24 cellular contexts compared by ENCODE assay signal in genomic region chr2:168482952-168483831, GRCh38. TPM values are rescaled to one million over a fixed set of nuclear protein-coding genes. Genes with fewer than 3 reads are reported as not detected.
A peak's percentile ranks its signal among the peaks of the same experiment; 100 is the strongest.
DNase-seq lines count a peak whose midpoint lies in the region; ATAC-seq, FAIRE-seq and TF ChIP-seq lines count a peak whose summit lies in the region.
"Had no signal": no experiment of that assay in that cellular context is flagged by ENCODE, and none has a peak within 500 bp of the region (broad histone marks: within the 10 kb centered on the region; RNA-seq: fewer than 3 reads in every experiment).

No MANE protein-coding gene starts in this region.

- H3K9me1 ChIP-seq in K562 (ENCODE audit: control insufficient read depth, insufficient read depth, low read length): no peaks in the 10 kb centered on the region

- H3K9me3 ChIP-seq in K562 (replicated peaks; ENCODE audit: control insufficient read depth, insufficient read depth, low read depth, low read length) (no peaks in the 10 kb centered on the region), uterus (no peaks in the 10 kb centered on the region)
- H3K9me3 ChIP-seq: HAP-1, SJSA1 had no signal

- 39% methylated on average over 9 of the region's 9 CpGs for WGBS in K562 (ENCODE audit: insufficient coverage, low coverage, missing lambda C conversion rate)

- CTCF ChIA-PET in K562 (lab: Yijun Ruan, JAX; ENCODE audit: low intra/inter-chr PET ratio): no interaction called here

- H3K9me3 Mint-ChIP-seq in nephron: peaks cover 6% of the 10 kb centered on the region

- peaks cover 19% of the 10 kb centered on the region for H3K4me1 Mint-ChIP-seq in nephron

- in situ Hi-C loops in K562 (cut with MboI): no loop called here

- H3K4me2 ChIP-seq in K562 (ENCODE audit: insufficient read depth, low read length): no peak overlapping the region
- H3K4me2 ChIP-seq: BLaER1, GM23338, KMS-11 had no signal

- FAIRE-seq in K562 (lab: Jason Lieb, UNC): no peak
- FAIRE-seq: HTR-8/SVneo had no signal

- H3K9ac ChIP-seq in K562 (ENCODE audit: insufficient read depth in 1 of 2, low read depth in 2 of 2, low read length in 2 of 2): no peak overlapping the region
- H3K9ac ChIP-seq: BLaER1, KMS-11 had no signal

- H3K27me3 Mint-ChIP-seq in nephron (ENCODE audit: low read depth): no peaks in the 10 kb centered on the region
- H3K27me3 Mint-ChIP-seq: CD4-positive, alpha-beta T cell had no signal

- no peak overlapping the region for H3K4me3 ChIP-seq in K562
- no peak overlapping the region for H3K4me3 ChIP-seq in uterus
- H3K4me3 ChIP-seq: BLaER1, GM23338, HAP-1, SJSA1 had no signal

- TF ChIP-seq POLR2A in K562 (conservative IDR thresholded peaks at IDR 0.05) (no peak), uterus (IDR thresholded peaks at IDR 0.05) (no peak)

- no peak for DNase-seq in left ventricle myocardium superior
- no peak for DNase-seq in left cardiac atrium
- DNase-seq in K562 (ENCODE audit: extremely low read depth in 1 of 4, low spot score in 3 of 4): no peak
- DNase-seq in uterus: no peak
- no peak for DNase-seq in hepatic stellate cell (ENCODE audit: low spot score)
- DNase-seq: Caco-2; CD4-positive, alpha-beta T cell; DMS153; NCI-H1092 treated with DMSO at 0.1 percent for 48 hours; NCI-H1436 treated with DMSO at 0.1 percent for 48 hours; NCI-H1930; NCI-H226; NCI-H510A treated with DMSO at 0.1 percent for 48 hours; NCI-H774 had no signal

- BruUV-seq in K562 (replicated peaks; lab: Mats Ljungman, UMichigan): no TSS peak

- H3K27ac ChIP-seq in K562 (ENCODE audit: extremely low read depth, low read depth, low read length) (no peak overlapping the region), uterus (peak overlapping the region; percentile 20 to 30)
- H3K27ac ChIP-seq: BLaER1, KMS-11, SJSA1 had no signal

- H3K27me3 ChIP-seq in K562 (ENCODE audit: control insufficient read depth in 2 of 2, insufficient read depth in 2 of 2, low read length in 2 of 2): no peaks in the 10 kb centered on the region
- H3K27me3 ChIP-seq in uterus: no peaks in the 10 kb centered on the region
- H3K27me3 ChIP-seq: BLaER1, SJSA1 had no signal

- H2AFZ ChIP-seq in K562 (ENCODE audit: low read depth, low read length): no peak overlapping the region
- H2AFZ ChIP-seq: GM23338 had no signal

- no peak for TF ChIP-seq EP300 in K562 (IDR thresholded peaks at IDR 0.05; ENCODE audit: low read length)

- peaks cover 7% of the 10 kb centered on the region for H3K36me3 Mint-ChIP-seq in nephron (ENCODE audit: low read depth)

- POLR2A ChIA-PET in K562 (lab: Yijun Ruan, JAX): interaction anchor here (0.8 to 4.1 kb wide), 5 partner anchors 8 to 127 kb away, joined by 3 to 22 read pairs (median 5); no protein-coding TSS in a partner anchor

- H3K79me2 ChIP-seq in K562 (ENCODE audit: control insufficient read depth, insufficient read depth, low read length): peaks cover 4% of the 10 kb centered on the region; the same call in 1 of the 3 replicates

- peak overlapping the region in 2 of 3 experiments; percentile 23 to 24 for H3K27ac Mint-ChIP-seq in nephron
- H3K27ac Mint-ChIP-seq: CD4-positive, alpha-beta T cell; GM23338 had no signal

- H4K20me1 ChIP-seq in K562 (replicated peaks; ENCODE audit: control insufficient read depth, insufficient read depth, low read length): no peaks in the 10 kb centered on the region

- H3K36me3 ChIP-seq in K562 (ENCODE audit: control insufficient read depth, insufficient read depth, low read length) (no peaks in the 10 kb centered on the region), uterus (no peaks in the 10 kb centered on the region)
- H3K36me3 ChIP-seq: HAP-1, SJSA1 had no signal

- H3K4me3 Mint-ChIP-seq in nephron: no peak overlapping the region
- H3K4me3 Mint-ChIP-seq: CD4-positive, alpha-beta T cell; GM23338 had no signal

- TF ChIP-seq CTCF in K562 (IDR thresholded peaks at IDR 0.05 in 2 of 3, conservative IDR thresholded peaks at IDR 0.05 in 1 of 3; ENCODE audit: insufficient read depth in 2 of 3, low read depth in 1 of 3, low read length in 3 of 3) (no peak), nephron (IDR thresholded peaks at IDR 0.05; ENCODE audit: unreplicated experiment in 3 of 3) (no peak), uterus (IDR thresholded peaks at IDR 0.05) (no peak)

- H3K4me1 ChIP-seq in K562 (replicated peaks in 1 of 2; ENCODE audit: control insufficient read depth in 2 of 2, insufficient read depth in 2 of 2, low read length in 2 of 2) (peaks cover 0 to 9% of the 10 kb centered on the region in 2 experiments; a peak in 2 of 5 replicates), uterus (no peaks in the 10 kb centered on the region)
- H3K4me1 ChIP-seq: SJSA1 had no signal

- intact Hi-C loops in left ventricle myocardium superior (cut with micrococcal nuclease) (no loop called here), left cardiac atrium (cut with DNase I) (no loop called here), K562 (cut with micrococcal nuclease) (no loop called here), uterus (cut with DNase I; ENCODE audit: low total_unique reads) (no loop called here)

- ATAC-seq in left ventricle myocardium superior (peak; percentile 44), left cardiac atrium (no peak), K562 (no peak), HG03442 (IDR thresholded peaks at IDR 0.05; ENCODE audit: unreplicated experiment) (no peak)
- no peak for ATAC-seq in activated CD4-positive, CD25-positive, alpha-beta regulatory T cell treated with anti-CD3 and anti-CD28 coated beads, Interleukin-2, amount 50 U/mL, for 24 hours
- ATAC-seq: GM23338, Panc1 had no signal

- TF ChIP-seq RAD21 in K562 (CRISPR knock-in tag; conservative IDR thresholded peaks at IDR 0.05 in 1 of 2, IDR thresholded peaks at IDR 0.05 in 1 of 2): no peak

TF ChIP-seq in K562, 482 proteins besides CTCF, POLR2A, EP300 and RAD21 (continues in another document):
- TF ChIP-seq, protein P1, sequence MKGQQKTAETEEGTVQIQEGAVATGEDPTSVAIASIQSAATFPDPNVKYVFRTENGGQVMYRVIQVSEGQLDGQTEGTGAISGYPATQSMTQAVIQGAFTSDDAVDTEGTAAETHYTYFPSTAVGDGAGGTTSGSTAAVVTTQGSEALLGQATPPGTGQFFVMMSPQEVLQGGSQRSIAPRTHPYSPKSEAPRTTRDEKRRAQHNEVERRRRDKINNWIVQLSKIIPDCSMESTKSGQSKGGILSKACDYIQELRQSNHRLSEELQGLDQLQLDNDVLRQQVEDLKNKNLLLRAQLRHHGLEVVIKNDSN (CRISPR knock-in tag; IDR thresholded peaks at IDR 0.05): no peak

RNA-seq across cellular contexts. Expression of gene CERS6, which starts 27.1 kb away (rescaled TPM):
- total RNA-seq in left ventricle myocardium superior (71.7 TPM), left cardiac atrium (10 to 100 TPM; 44.7 to 47.0 TPM), K562 (2014; rRNA removed) (11.4 and 12.1 TPM in 2 replicates), K562 (2014; rRNA removed; fragmentation: Illumina TruSeq; extraction: Trizol) (13.6 and 14.5 TPM in 2 replicates), K562 (2015; rRNA removed; fragmentation: Illumina TruSeq; extraction: Trizol) (12.4 and 12.8 TPM in 2 replicates), K562 (2021) (11.5 and 11.8 TPM in 2 replicates), uterus (10 to 100 TPM; 20.0 to 47.2 (median 26.6) TPM)
- 2.8 and 5.7 TPM in 2 replicates for total RNA-seq in K562 (2011; cell fraction: chromatin; rRNA removed; ENCODE audit: low replicate concordance)
- 2.3 and 2.9 TPM in 2 replicates for total RNA-seq in K562 (2011; cell fraction: nucleolus; rRNA removed)
- 4.5 and 7.3 TPM in 2 replicates for total RNA-seq in K562 (2011; cell fraction: nucleoplasm; rRNA removed)
- polyA plus RNA-seq in K562 (2011; rRNA removed) (1.9 and 6.8 TPM in 2 replicates), K562 (2014; fragmentation: Illumina TruSeq; extraction: Trizol) (10.9 and 13.4 TPM in 2 replicates), K562 (2014; fragmentation: Nextera tagmentation; extraction: Ambion mirVana) (1 to 10 TPM; 1.6 to 2.3 TPM), K562 (2014; rRNA removed) (6.0 and 6.5 TPM in 2 replicates)
- 0.61 and 4.4 TPM in 2 replicates for polyA plus RNA-seq in K562 (2011; cell fraction: cytosol; rRNA removed)
- polyA plus RNA-seq in K562 (2011; cell fraction: nucleus; rRNA removed): 1.4 and 5.3 TPM in 2 replicates
- 7.8 and 8.4 TPM in 2 replicates for polyA plus RNA-seq in K562 (2012)
- polyA minus RNA-seq in K562 (2011; rRNA and poly(A)+ RNA removed): 4.6 and 16.3 TPM in 2 replicates
- polyA minus RNA-seq in K562 (2011; cell fraction: cytosol; rRNA and poly(A)+ RNA removed): 2.9 and 8.6 TPM in 2 replicates
- polyA minus RNA-seq in K562 (2011; cell fraction: nucleus; rRNA and poly(A)+ RNA removed): 2.2 and 12.4 TPM in 2 replicates
